In the genomic region with DNA sequence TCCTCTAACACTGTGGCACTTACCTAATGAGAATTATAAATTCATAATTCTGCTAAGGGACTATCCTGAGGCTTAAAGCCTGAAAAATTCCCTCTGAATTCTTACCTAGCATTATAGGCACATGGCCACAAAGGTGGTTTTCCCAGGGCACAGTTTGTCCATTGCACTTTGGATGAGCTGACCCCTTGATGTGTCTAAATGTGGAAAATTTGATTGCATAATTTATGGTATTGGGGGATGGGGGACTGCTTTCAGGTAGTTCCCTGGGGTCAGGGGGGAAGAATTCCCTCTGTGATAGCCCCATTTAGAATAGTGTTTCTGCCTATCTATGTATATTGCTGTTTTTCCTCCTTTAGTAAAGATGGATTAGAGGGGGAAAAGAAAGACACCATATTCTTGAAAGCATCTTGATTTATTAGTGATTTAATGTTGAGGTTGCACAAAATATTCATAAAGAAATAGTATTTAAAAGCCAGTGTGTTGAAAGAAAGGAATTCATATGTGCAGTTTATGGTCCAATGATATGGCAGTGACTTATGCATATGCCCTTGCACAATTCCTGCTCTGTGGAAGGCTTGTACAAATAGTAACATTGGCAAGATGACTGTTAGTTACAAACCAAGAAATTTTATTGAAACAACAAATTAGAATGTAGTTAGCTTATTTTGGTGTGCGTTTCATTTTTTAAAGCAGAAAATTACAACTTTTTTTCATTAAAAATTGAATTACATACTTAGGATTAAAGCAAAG, we compare ENCODE assay signal across 1 cellular context.
TF ChIP-seq lines count a peak whose summit lies in the region.

No MANE protein-coding gene starts in this region.

TF ChIP-seq in H1, 55 proteins besides CTCF, POLR2A, EP300 and RAD21:
- 0 out of 2 replicates have a peak, but pooled peaks have one; percentile 26 for TF ChIP-seq CEBPB (IDR thresholded peaks at IDR 0.05; ENCODE audit: low read depth, low read length)
- no peak for TF ChIP-seq CBX8 (IDR thresholded peaks at IDR 0.05; ENCODE audit: borderline replicate concordance, low read depth, low read length)
